8 cellular contexts compared by ENCODE assay signal in the genomic region with DNA sequence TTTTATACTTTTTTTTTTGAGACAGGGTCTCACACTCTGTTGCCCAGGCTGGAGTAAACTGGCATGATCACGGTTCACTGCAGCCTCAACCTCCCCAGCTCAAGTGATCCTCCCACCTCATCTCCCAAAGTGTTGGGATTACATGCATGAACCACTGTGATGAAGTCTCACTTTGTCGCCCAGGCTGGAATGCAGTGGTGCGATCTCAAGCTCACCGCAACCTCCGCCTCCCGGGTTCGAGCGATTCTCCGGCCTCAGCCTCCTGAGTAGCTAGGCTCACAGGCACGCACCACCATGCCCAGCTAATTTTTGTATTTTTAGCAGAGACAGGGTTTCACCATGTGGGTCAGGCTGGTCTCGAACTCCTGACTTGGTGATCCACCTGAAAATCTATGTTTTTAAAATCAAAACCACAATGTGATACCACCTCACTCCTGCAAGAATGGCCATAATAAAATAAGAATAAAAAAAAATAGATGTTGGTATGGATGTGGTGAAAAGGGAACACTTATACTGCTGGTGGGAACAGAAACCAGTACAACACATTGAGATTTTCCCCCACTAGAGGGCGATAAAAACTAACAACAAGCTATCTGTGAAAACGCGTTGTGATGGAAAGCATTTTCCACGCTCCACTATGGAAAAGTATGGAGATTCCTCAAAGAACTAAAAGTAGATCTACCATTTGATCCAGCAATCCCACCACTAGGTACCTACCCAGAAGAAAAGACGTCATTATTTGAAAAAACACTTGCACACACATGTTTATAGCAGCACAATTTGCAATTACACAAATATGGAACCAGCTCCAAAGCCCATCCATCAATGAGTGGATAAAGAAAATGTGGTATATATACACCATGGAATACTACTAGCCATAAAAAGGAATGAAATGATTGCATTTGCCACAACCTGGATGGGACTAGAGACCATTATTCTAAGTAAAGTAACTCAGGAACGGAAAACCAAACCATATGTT. TPM values are rescaled to one million over a fixed set of nuclear protein-coding genes. Genes with fewer than 3 reads are reported as not detected.
DNase-seq lines count a peak whose midpoint lies in the region; ATAC-seq and TF ChIP-seq lines count a peak whose summit lies in the region.

No MANE protein-coding gene starts in this region.

- DNase-seq in Daoy (ENCODE audit: low read depth) (peak; percentile 23), HuH-7 (ENCODE audit: low spot score) (peak; percentile 55), SK-MEL-5 (ENCODE audit: low read depth, low spot score) (peak; percentile 82), foreskin fibroblast (peak; percentile 45 to 80), putamen (ENCODE audit: low spot score) (peak; percentile 67)
- no peak for DNase-seq in stimulated activated CD4-positive, alpha-beta T cell treated with anti-CD3 and anti-CD28 coated beads, Interleukin-1b, Interleukin-23, amount 100 ng/mL, for 48 hours
- DNase-seq in stimulated activated CD4-positive, alpha-beta T cell treated with anti-CD3 and anti-CD28 coated beads, Interleukin-4, amount 100 ng/mL, for 24 hours = no peak

- no peak for ATAC-seq in GM21737 (IDR thresholded peaks at IDR 0.05; ENCODE audit: unreplicated experiment)

- in situ Hi-C loops in SK-MEL-5 (cut with HindIII; ENCODE audit: low pct_unique_long_range_greater_than_20kb, low sequenced_read_pairs) = no loop called here

- TF ChIP-seq CTCF in foreskin fibroblast (IDR thresholded peaks at IDR 0.05; ENCODE audit: low read depth, low read length) = peak; percentile 62

- H3K4me3 ChIP-seq in foreskin fibroblast (ENCODE audit: low read depth in 1 of 2, low read length in 2 of 2) = no peak overlapping the region

RNA-seq across cellular contexts. Expression of a gene that starts 26.8 kb away (rescaled TPM):
- not detected in 2 replicates for total RNA-seq in Daoy (2014; rRNA removed; shearing (Covaris generic))
- total RNA-seq in SK-MEL-5 (2014; rRNA removed; shearing (Covaris generic)) = 200 and 219 TPM in 2 replicates
- polyA plus RNA-seq in SK-MEL-5 (2015; cell fraction: cytosol; rRNA removed) = 161 and 208 TPM in 2 replicates
- polyA plus RNA-seq in SK-MEL-5 (2015; cell fraction: nucleus; rRNA removed) = 202 and 221 TPM in 2 replicates

Comparison
In these comparisons a context has a peak if more than half of its experiments do, and no peak if none do; other contexts are left out.
1. DNase-seq: peak in Daoy (single experiment), HuH-7 (single experiment), SK-MEL-5 (single experiment), foreskin fibroblast (2 of 2) and putamen (single experiment); none in stimulated activated CD4-positive, alpha-beta T cell treated with anti-CD3 and anti-CD28 coated beads, Interleukin-1b, Interleukin-23, amount 100 ng/mL, for 48 hours (single experiment) and stimulated activated CD4-positive, alpha-beta T cell treated with anti-CD3 and anti-CD28 coated beads, Interleukin-4, amount 100 ng/mL, for 24 hours (single experiment).
2. RNA of a gene that starts 26.8 kb away (total RNA-seq): 200 to 219 TPM in SK-MEL-5; not detected in Daoy; every median in the first group is over 100 times any median in the second.